Comparison of ENCODE assay signal across 1 cellular context in genomic region chr12:82593901-82594396, GRCh38.
A peak's percentile ranks its signal among the peaks of the same experiment; 100 is the strongest.
TF ChIP-seq lines count a peak whose summit lies in the region.

No MANE protein-coding gene starts in this region.

TF ChIP-seq in GM12878, 131 proteins besides CTCF, POLR2A, EP300 and RAD21 (continued from another document):
- peak; percentile 43 for TF ChIP-seq SKIL (IDR thresholded peaks at IDR 0.05; ENCODE audit: low read depth, poor library complexity, severe bottlenecking)
- TF ChIP-seq IRF4 (IDR thresholded peaks at IDR 0.05; ENCODE audit: low read depth, low read length): 0 out of 2 replicates have a peak, but pooled peaks have one; percentile 40
- peak; percentile 16; the same call in 1 of the 2 replicates for TF ChIP-seq JUND (IDR thresholded peaks at IDR 0.05; ENCODE audit: low read depth, low read length)
- TF ChIP-seq CHD1 (IDR thresholded peaks at IDR 0.05; ENCODE audit: low read depth, low read length): no peak
- TF ChIP-seq CHD4 (IDR thresholded peaks at IDR 0.05): no peak
- no peak for TF ChIP-seq TARDBP (IDR thresholded peaks at IDR 0.05; ENCODE audit: borderline replicate concordance)
- TF ChIP-seq ZNF384 (IDR thresholded peaks at IDR 0.05; ENCODE audit: borderline replicate concordance, low read depth, low read length): peak; percentile 2; the same call in 1 of the 2 replicates
- TF ChIP-seq SMAD1 (IDR thresholded peaks at IDR 0.05; ENCODE audit: low read depth, partially characterized antibody): peak; percentile 17
- no peak for TF ChIP-seq RUNX3 (IDR thresholded peaks at IDR 0.05; ENCODE audit: low read length)
- peak; percentile 46 for TF ChIP-seq NBN (IDR thresholded peaks at IDR 0.05)
- TF ChIP-seq USF1 (IDR thresholded peaks at IDR 0.05; ENCODE audit: borderline replicate concordance, extremely low read length, insufficient read depth, low read depth, low read length): no peak
- TF ChIP-seq MTA2 (IDR thresholded peaks at IDR 0.05; ENCODE audit: low read depth): peak; percentile 89
- TF ChIP-seq SMAD5 (IDR thresholded peaks at IDR 0.05; ENCODE audit: low read depth): no peak
- TF ChIP-seq SREBF1 (IDR thresholded peaks at IDR 0.05; ENCODE audit: low read length): peak; percentile 28; the same call in 1 of the 2 replicates
- peak; percentile 90 for TF ChIP-seq RELB (IDR thresholded peaks at IDR 0.05; ENCODE audit: low read depth)
- no peak for TF ChIP-seq ZNF592 (IDR thresholded peaks at IDR 0.05)
- TF ChIP-seq ZSCAN29 (IDR thresholded peaks at IDR 0.05): no peak
- peak; percentile 62; the same call in 1 of the 2 replicates for TF ChIP-seq GATAD2B (conservative IDR thresholded peaks at IDR 0.05; ENCODE audit: low read depth)
- TF ChIP-seq FOXM1 (IDR thresholded peaks at IDR 0.05; ENCODE audit: low read depth, low read length): no peak
- no peak for TF ChIP-seq GABPA (IDR thresholded peaks at IDR 0.05; ENCODE audit: low read depth)
- TF ChIP-seq IKZF2 (IDR thresholded peaks at IDR 0.05): peak; percentile 93 to 96
- no peak for TF ChIP-seq HDAC2 (IDR thresholded peaks at IDR 0.05)
- TF ChIP-seq NKRF (conservative IDR thresholded peaks at IDR 0.05): 0 out of 2 replicates have a peak, but pooled peaks have one; percentile 38
- TF ChIP-seq POU2F2 (IDR thresholded peaks at IDR 0.05; ENCODE audit: borderline replicate concordance, low read depth, low read length): peak; percentile 56; the same call in 1 of the 3 replicates
- no peak for TF ChIP-seq HDAC6 (IDR thresholded peaks at IDR 0.05; ENCODE audit: unreplicated experiment)
- peak; percentile 93 for TF ChIP-seq IKZF1 (conservative IDR thresholded peaks at IDR 0.05)
- peak; percentile 12 to 35; a peak in 1 of 4 replicates for TF ChIP-seq BHLHE40 (IDR thresholded peaks at IDR 0.05; ENCODE audit: borderline replicate concordance in 1 of 2, low read depth in 2 of 2, low read length in 1 of 2)
- TF ChIP-seq BCL3 (IDR thresholded peaks at IDR 0.05; ENCODE audit: borderline replicate concordance, insufficient read depth, low read depth, low read length, poor library complexity, severe bottlenecking): no peak
- TF ChIP-seq MTA3 (IDR thresholded peaks at IDR 0.05; ENCODE audit: borderline replicate concordance, low read length): no peak
- no peak for TF ChIP-seq ASH2L (IDR thresholded peaks at IDR 0.05; ENCODE audit: borderline replicate concordance, low read depth)
- TF ChIP-seq CHD2 (IDR thresholded peaks at IDR 0.05; ENCODE audit: borderline replicate concordance, low read depth, low read length): peak; percentile 19; the same call in 1 of the 2 replicates
- TF ChIP-seq RFX5 (IDR thresholded peaks at IDR 0.05; ENCODE audit: low read depth, low read length): 0 out of 2 replicates have a peak, but pooled peaks have one; percentile 57
- peak; percentile 75 for TF ChIP-seq MEF2B (IDR thresholded peaks at IDR 0.05; ENCODE audit: partially characterized antibody, poor library complexity, severe bottlenecking)
- TF ChIP-seq BACH1 (IDR thresholded peaks at IDR 0.05; ENCODE audit: borderline replicate concordance): peak; percentile 22; the same call in 1 of the 2 replicates
- 0 out of 2 replicates have a peak, but pooled peaks have one; percentile 57 for TF ChIP-seq WRNIP1 (IDR thresholded peaks at IDR 0.05; ENCODE audit: borderline replicate concordance, low read depth, low read length)
